ENCODE assay signal across 17 cellular contexts in the genomic region with DNA sequence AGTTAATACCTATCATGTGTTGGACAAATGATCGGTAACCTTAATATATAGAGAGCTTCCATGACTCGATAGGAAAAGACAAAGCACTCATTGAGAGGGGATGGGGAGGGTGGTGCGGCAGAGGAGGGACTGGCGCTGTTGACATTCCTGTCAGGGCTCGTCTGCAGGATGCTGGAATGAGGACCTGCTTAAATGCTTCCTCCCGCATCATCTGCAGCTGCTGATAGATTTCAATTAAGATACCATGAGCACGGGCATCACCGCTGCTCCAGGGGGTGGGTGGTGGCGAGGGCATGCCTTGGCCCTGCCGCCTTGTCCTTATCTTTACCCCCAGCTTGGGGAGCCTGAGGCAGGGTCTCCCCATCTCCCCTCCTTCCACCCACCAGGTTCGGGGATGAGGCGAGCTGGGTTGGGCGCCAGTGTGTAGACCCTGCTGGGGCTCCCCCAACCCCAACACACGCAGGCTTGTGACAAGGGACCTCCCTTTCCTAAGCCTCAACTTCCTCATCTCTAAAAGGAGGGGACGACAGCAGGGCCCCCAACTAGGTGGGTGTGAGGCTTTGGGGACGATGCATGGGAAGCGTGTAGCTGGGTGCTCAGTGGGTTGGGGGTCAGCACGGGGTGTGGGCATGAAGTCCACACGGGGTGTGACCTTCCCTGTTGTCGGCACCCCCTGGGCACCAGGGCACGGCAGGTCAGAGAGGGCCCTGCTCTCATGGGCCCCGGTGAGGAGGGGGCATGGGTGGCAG. TPM values are rescaled to one million over a fixed set of nuclear protein-coding genes. Genes with fewer than 3 reads are reported as not detected.
"Had no signal": no experiment of that assay in that cellular context is flagged by ENCODE, and none has a peak within 500 bp of the region (broad histone marks: within the 10 kb centered on the region; RNA-seq: fewer than 3 reads in every experiment).

No MANE protein-coding gene starts in this region.

- H3K9me3 Mint-ChIP-seq: activated CD4-positive, alpha-beta memory T cell treated with anti-CD3 and anti-CD28 coated beads for 36 hours; activated naive CD4-positive, alpha-beta T cell treated with anti-CD3 and anti-CD28 coated beads, Interleukin-2, amount 50 U/mL, for 72 hours; activated T-cell treated with anti-CD3 and anti-CD28 coated beads, Interleukin-2, amount 50 U/mL, for 4 hours; immature natural killer cell; memory B cell; T-helper 2 cell treated with Interferon-gamma antibody and Interleukin-4, amounts not matched to agents 5 μg/mL and 100 μg/mL, for 36 hours had no signal

- H3K4me3 Mint-ChIP-seq: activated CD4-positive, alpha-beta memory T cell treated with anti-CD3 and anti-CD28 coated beads for 36 hours; activated T-cell treated with anti-CD3 and anti-CD28 coated beads, Interleukin-2, amount 50 U/mL, for 4 hours; immature natural killer cell; memory B cell; T-helper 2 cell treated with Interferon-gamma antibody and Interleukin-4, amounts not matched to agents 5 μg/mL and 100 μg/mL, for 36 hours had no signal

- H3K4me1 Mint-ChIP-seq: immature natural killer cell, memory B cell had no signal

- H3K27ac Mint-ChIP-seq: activated CD4-positive, alpha-beta memory T cell treated with anti-CD3 and anti-CD28 coated beads for 36 hours; activated naive CD4-positive, alpha-beta T cell treated with anti-CD3 and anti-CD28 coated beads, Interleukin-2, amount 50 U/mL, for 72 hours; immature natural killer cell; memory B cell; T-helper 2 cell treated with Interferon-gamma antibody and Interleukin-4, amounts not matched to agents 5 μg/mL and 100 μg/mL, for 36 hours had no signal

- H3K27me3 Mint-ChIP-seq: activated CD4-positive, alpha-beta memory T cell treated with anti-CD3 and anti-CD28 coated beads for 36 hours had no signal

- DNase-seq: activated CD4-positive, alpha-beta memory T cell treated with anti-CD3 and anti-CD28 coated beads for 36 hours; activated CD4-positive, alpha-beta T cell treated with anti-CD3 and anti-CD28 coated beads for 1 hour; activated effector memory CD4-positive, alpha-beta T cell treated with anti-CD3 and anti-CD28 coated beads, Interleukin-2, amount 50 U/mL, for 16 hours; activated T-cell treated with anti-CD3 and anti-CD28 coated beads, Interleukin-2, amount 50 U/mL, for 4 hours; amygdala; brain microvascular endothelial cell; dorsolateral prefrontal cortex; immature natural killer cell; retina; SW 1271; transverse colon had no signal

- H3K36me3 Mint-ChIP-seq: activated CD4-positive, alpha-beta memory T cell treated with anti-CD3 and anti-CD28 coated beads for 36 hours; activated naive CD4-positive, alpha-beta T cell treated with anti-CD3 and anti-CD28 coated beads, Interleukin-2, amount 50 U/mL, for 72 hours; immature natural killer cell; memory B cell had no signal

- ATAC-seq: activated T-cell treated with anti-CD3 and anti-CD28 coated beads, Interleukin-2, amount 50 U/mL, for 4 hours had no signal

RNA-seq across cellular contexts. Expression of a gene that starts 11.7 kb away (rescaled TPM):
- total RNA-seq: activated CD4-positive, alpha-beta memory T cell treated with anti-CD3 and anti-CD28 coated beads for 36 hours; activated naive CD4-positive, alpha-beta T cell treated with anti-CD3 and anti-CD28 coated beads, Interleukin-2, amount 50 U/mL, for 72 hours; activated T-cell treated with anti-CD3 and anti-CD28 coated beads, Interleukin-2, amount 50 U/mL, for 4 hours; chondrocyte; dorsolateral prefrontal cortex; esophagus muscularis mucosa; fibroblast of villous mesenchyme; transverse colon had no signal
- polyA plus RNA-seq: immature natural killer cell had no signal

RNA-seq across cellular contexts. Expression of a gene that starts 30.7 kb away (rescaled TPM):
- total RNA-seq: activated CD4-positive, alpha-beta memory T cell treated with anti-CD3 and anti-CD28 coated beads for 36 hours; activated naive CD4-positive, alpha-beta T cell treated with anti-CD3 and anti-CD28 coated beads, Interleukin-2, amount 50 U/mL, for 72 hours; activated T-cell treated with anti-CD3 and anti-CD28 coated beads, Interleukin-2, amount 50 U/mL, for 4 hours had no signal
- polyA plus RNA-seq: immature natural killer cell had no signal
